In the genomic region with DNA sequence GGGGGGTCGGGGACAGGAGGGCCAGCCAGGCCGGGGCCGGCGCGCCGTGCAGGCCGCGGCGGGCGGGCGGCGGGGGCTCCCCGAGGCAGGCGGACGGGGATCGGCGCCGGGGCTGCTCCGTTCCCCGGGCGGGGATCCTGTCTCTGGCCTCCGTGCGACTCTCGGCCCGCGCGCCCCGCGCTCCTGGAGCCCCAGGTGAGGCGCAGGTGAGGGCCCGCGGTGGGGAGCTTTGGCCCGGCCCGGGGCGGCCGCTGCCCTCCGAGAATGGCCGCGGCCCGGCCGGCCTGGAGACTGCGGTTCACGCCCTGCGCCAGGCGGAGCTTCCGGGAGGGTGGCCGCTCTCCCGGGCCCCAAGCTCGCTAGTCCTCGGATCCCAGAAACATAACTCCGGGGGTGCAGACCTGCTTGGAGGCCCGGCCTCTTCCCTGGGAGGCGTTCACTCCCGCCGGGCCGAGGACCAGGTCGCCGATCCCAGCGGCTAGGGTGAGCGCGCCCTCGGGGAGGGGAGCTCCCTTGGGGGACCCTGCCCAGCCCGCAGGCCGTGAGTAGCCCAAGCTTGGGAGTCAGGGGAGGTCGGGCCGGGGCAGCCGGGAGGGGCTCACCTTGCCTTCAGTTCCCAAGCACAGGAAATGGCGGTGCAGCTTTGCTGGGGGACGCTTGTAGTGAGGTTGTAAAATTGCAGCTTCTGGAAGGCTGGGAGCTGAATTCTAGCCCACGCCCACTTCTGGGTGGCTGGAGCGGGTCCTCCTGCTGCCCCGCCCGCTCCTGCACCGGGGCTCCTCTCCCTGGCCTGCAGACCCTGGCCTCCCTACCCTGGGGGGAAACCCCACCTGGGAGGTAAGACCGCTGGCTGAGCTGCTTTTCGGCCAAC, we compare ENCODE assay signal across 8 cellular contexts. TPM values are rescaled to one million over a fixed set of nuclear protein-coding genes. Genes with fewer than 3 reads are reported as not detected.
A peak's percentile ranks its signal among the peaks of the same experiment; 100 is the strongest.
DNase-seq lines count a peak whose midpoint lies in the region; ATAC-seq and TF ChIP-seq lines count a peak whose summit lies in the region.

No MANE protein-coding gene starts in this region.

- H3K9me3 Mint-ChIP-seq in naive thymus-derived CD8-positive, alpha-beta T cell: peaks cover 0 to 5% (median 0%) of the 10 kb centered on the region in 9 donors

- POLR2A ChIA-PET in AG04450 (lab: Yijun Ruan, JAX): interaction anchor here (0.5 to 0.7 kb wide), 3 partner anchors 14 to 1666 kb away, joined by 3 to 4 read pairs (median 3); no protein-coding TSS in a partner anchor
- POLR2A ChIA-PET in naive thymus-derived CD8-positive, alpha-beta T cell (lab: Charles Lee): no interaction called here

- no peaks in the 10 kb centered on the region for H3K9me3 ChIP-seq in AG04450 (ENCODE audit: control insufficient read depth, insufficient read depth, low read length)
- H3K9me3 ChIP-seq in esophagus squamous epithelium: no peaks in the 10 kb centered on the region

- H3K4me3 ChIP-seq in AG04450 (ENCODE audit: low read depth, low read length) (peak overlapping the region; percentile 75), esophagus squamous epithelium (peak overlapping the region; percentile 56 to 95 (median 82))

- H3K36me3 Mint-ChIP-seq in naive thymus-derived CD8-positive, alpha-beta T cell: peaks cover 0 to 2% (median 0%) of the 10 kb centered on the region in 3 donors

- no peak overlapping the region for H3K27ac ChIP-seq in AG04450 (ENCODE audit: low read depth, low read length)
- H3K27ac ChIP-seq in esophagus squamous epithelium: peak overlapping the region; percentile 42 to 86 (median 65)

- H3K4me3 Mint-ChIP-seq in naive thymus-derived CD8-positive, alpha-beta T cell: peak overlapping the region; percentile 18 to 60 (median 48)

- CTCF ChIA-PET in AG04450 (lab: Charles Lee): interaction anchor here (1.0 to 1.6 kb wide), 2 partner anchors 11 to 25 kb away, joined by 3 to 4 read pairs; no protein-coding TSS in a partner anchor

- TF ChIP-seq POLR2A in esophagus squamous epithelium (IDR thresholded peaks at IDR 0.05): no peak

- no peak for DNase-seq in AG04450 (ENCODE audit: low read depth, low spot score)
- DNase-seq in GM20000 (ENCODE audit: low spot score): peak; percentile 66
- DNase-seq in SK-MEL-5 (ENCODE audit: low read depth, low spot score): peak; percentile 53
- no peak for DNase-seq in esophagus squamous epithelium (lab: John Stamatoyannopoulos, UW)
- peak in 2 of 10 donors; percentile 11 for DNase-seq in naive thymus-derived CD8-positive, alpha-beta T cell
- no peak for DNase-seq in AML-193 (lab: John Stamatoyannopoulos, UW)
- DNase-seq in mesenteric fat pad (ENCODE audit: low spot score): no peak

- peaks cover 6 to 17% (median 9%) of the 10 kb centered on the region in 4 donors for H3K4me1 Mint-ChIP-seq in naive thymus-derived CD8-positive, alpha-beta T cell

- peak; percentile 54 to 59 for ATAC-seq in naive thymus-derived CD8-positive, alpha-beta T cell
- no peak for ATAC-seq in GM21737 (IDR thresholded peaks at IDR 0.05; ENCODE audit: unreplicated experiment)

- no peak overlapping the region for H3K27ac Mint-ChIP-seq in naive thymus-derived CD8-positive, alpha-beta T cell

- peaks cover 0 to 21% (median 4%) of the 10 kb centered on the region in 3 donors for H3K36me3 ChIP-seq in esophagus squamous epithelium

- 0% methylated on average over 2 of the region's 76 CpGs; no CpG with 5 or more reads in 1 of the 2 donors for WGBS in esophagus squamous epithelium, 2 donors

- peaks cover 0 to 28% (median 13%) of the 10 kb centered on the region in 3 donors for H3K4me1 ChIP-seq in esophagus squamous epithelium

- in situ Hi-C loops in SK-MEL-5 (cut with HindIII; ENCODE audit: low pct_unique_long_range_greater_than_20kb, low sequenced_read_pairs): no loop called here

- intact Hi-C loops in esophagus squamous epithelium (cut with DNase I): no loop called here

- H3K27me3 ChIP-seq in AG04450 (ENCODE audit: control insufficient read depth, insufficient read depth, low read length) (no peaks in the 10 kb centered on the region), esophagus squamous epithelium (no peaks in the 10 kb centered on the region)

- TF ChIP-seq CTCF in AG04450 (IDR thresholded peaks at IDR 0.05; ENCODE audit: low read depth, low read length) (no peak), GM20000 (IDR thresholded peaks at IDR 0.05; ENCODE audit: extremely low read depth, missing control alignments) (no peak), esophagus squamous epithelium (IDR thresholded peaks at IDR 0.05) (no peak)

- peaks cover 22 to 76% (median 37%) of the 10 kb centered on the region in 5 donors for H3K27me3 Mint-ChIP-seq in naive thymus-derived CD8-positive, alpha-beta T cell

RNA-seq across cellular contexts. Expression of a gene that starts 0.7 kb away (rescaled TPM):
- 3.2 and 3.3 TPM in 2 replicates for polyA plus RNA-seq in AG04450 (2011; rRNA removed)
- polyA minus RNA-seq in AG04450 (2011; rRNA and poly(A)+ RNA removed): 3.6 and 4.1 TPM in 2 replicates
- 22.5 and 24.4 TPM in 2 replicates for total RNA-seq in SK-MEL-5 (2014; rRNA removed; shearing (Covaris generic))
- polyA plus RNA-seq in SK-MEL-5 (2015; cell fraction: cytosol; rRNA removed): 18.1 and 28.3 TPM in 2 replicates
- 35.4 and 37.2 TPM in 2 replicates for polyA plus RNA-seq in SK-MEL-5 (2015; cell fraction: nucleus; rRNA removed)
- total RNA-seq in esophagus squamous epithelium (10 to 100 TPM in 1 of 4 donors, 1 to 10 TPM in 3; 5.4 to 10.9 (median 8.3) TPM), mesenteric fat pad (10.6 TPM)
- total RNA-seq in naive thymus-derived CD8-positive, alpha-beta T cell: under 1 TPM; 0.13 to 0.22 TPM
- polyA plus RNA-seq in naive thymus-derived CD8-positive, alpha-beta T cell: not detected

RNA-seq across cellular contexts. Expression of a gene that starts 20.2 kb away (rescaled TPM):
- polyA plus RNA-seq in AG04450 (2011; rRNA removed): 39.9 and 53.4 TPM in 2 replicates
- polyA minus RNA-seq in AG04450 (2011; rRNA and poly(A)+ RNA removed): 53.3 and 66.9 TPM in 2 replicates
- total RNA-seq in SK-MEL-5 (2014; rRNA removed; shearing (Covaris generic)): 64.6 and 75.3 TPM in 2 replicates
- 117 and 156 TPM in 2 replicates for polyA plus RNA-seq in SK-MEL-5 (2015; cell fraction: cytosol; rRNA removed)
- 84.8 and 87.7 TPM in 2 replicates for polyA plus RNA-seq in SK-MEL-5 (2015; cell fraction: nucleus; rRNA removed)
- total RNA-seq in esophagus squamous epithelium (10 to 100 TPM; 18.2 to 39.5 (median 31.8) TPM), mesenteric fat pad (25.9 TPM)
- 10 to 100 TPM; 32.6 to 35.7 TPM for total RNA-seq in naive thymus-derived CD8-positive, alpha-beta T cell
- 10 to 100 TPM; 28.3 to 64.0 (median 45.4) TPM for polyA plus RNA-seq in naive thymus-derived CD8-positive, alpha-beta T cell

RNA-seq across cellular contexts. Expression of a gene that starts 40.9 kb away (rescaled TPM):
- not detected in 2 replicates for polyA plus RNA-seq in AG04450 (2011; rRNA removed)
- polyA minus RNA-seq in AG04450 (2011; rRNA and poly(A)+ RNA removed): not detected in 2 replicates
- total RNA-seq in SK-MEL-5 (2014; rRNA removed; shearing (Covaris generic)): not detected in 2 replicates
- not detected in 2 replicates for polyA plus RNA-seq in SK-MEL-5 (2015; cell fraction: cytosol; rRNA removed)
- polyA plus RNA-seq in SK-MEL-5 (2015; cell fraction: nucleus; rRNA removed): not detected in 2 replicates
- total RNA-seq in esophagus squamous epithelium: not detected
- total RNA-seq in naive thymus-derived CD8-positive, alpha-beta T cell: not detected
- not detected for polyA plus RNA-seq in naive thymus-derived CD8-positive, alpha-beta T cell
- 2.3 TPM for total RNA-seq in mesenteric fat pad

Comparison
In these comparisons a context has a peak if more than half of its experiments do, and no peak if none do; other contexts are left out.
1. DNase-seq: peak in GM20000 (single experiment) and SK-MEL-5 (single experiment); none in AG04450 (single experiment), esophagus squamous epithelium (single experiment), AML-193 (0 of 2) and mesenteric fat pad (single experiment).